Comparison of ENCODE assay signal across 5 cellular contexts in the genomic region with DNA sequence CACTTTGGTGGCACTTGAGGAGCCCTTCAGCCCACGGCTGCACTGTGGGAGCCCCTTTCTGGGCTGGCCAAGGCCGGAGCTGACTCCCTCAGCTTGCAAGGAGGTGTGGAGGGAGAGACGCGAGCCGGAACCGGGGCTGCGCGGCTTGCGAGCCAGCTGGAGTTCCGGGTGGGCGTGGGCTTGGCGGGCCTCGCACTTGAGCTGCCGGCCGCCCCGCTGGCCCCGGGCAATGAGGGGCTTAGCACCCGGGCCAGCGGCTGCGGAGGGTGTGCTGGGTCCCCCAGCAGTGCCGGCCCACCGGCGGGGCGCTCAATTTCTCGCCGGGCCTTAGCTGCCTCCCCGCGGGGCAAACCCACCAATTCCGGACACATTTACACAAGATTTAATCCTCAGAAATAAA.
A peak's percentile ranks its signal among the peaks of the same experiment; 100 is the strongest.
DNase-seq lines count a peak whose midpoint lies in the region; ATAC-seq, FAIRE-seq and TF ChIP-seq lines count a peak whose summit lies in the region.
"Not testable (repeated sequence)": the region's sequence is repeated elsewhere in the genome, so short reads cannot be mapped to it uniquely, and the experiment has no call there.

No MANE protein-coding gene starts in this region.

- CTCF ChIA-PET in K562 (lab: Yijun Ruan, JAX; ENCODE audit: low intra/inter-chr PET ratio): not testable (repeated sequence)

- in situ Hi-C loops in K562 (cut with MboI): not testable (repeated sequence)

- not testable (repeated sequence) for H3K4me2 ChIP-seq in K562 (ENCODE audit: insufficient read depth, low read length)

- FAIRE-seq in K562 (lab: Jason Lieb, UNC): not testable (repeated sequence)

- peak; percentile 48; the same call in 2 of the 3 replicates for ATAC-seq in K562

- H3K36me3 ChIP-seq in K562 (ENCODE audit: control insufficient read depth, insufficient read depth, low read length); testis (ENCODE audit: low read depth, missing control alignments): not testable (repeated sequence)

- H3K9me3 ChIP-seq in K562 (replicated peaks; ENCODE audit: control insufficient read depth, insufficient read depth, low read depth, low read length); testis: not testable (repeated sequence)

- not testable (repeated sequence) for TF ChIP-seq POLR2A in K562 (conservative IDR thresholded peaks at IDR 0.05); testis (IDR thresholded peaks at IDR 0.05)

- not testable (repeated sequence) for H3K9ac ChIP-seq in K562 (ENCODE audit: insufficient read depth in 1 of 2, low read depth in 2 of 2, low read length in 2 of 2)

- BruUV-seq in K562 (replicated peaks; lab: Mats Ljungman, UMichigan): TSS peak; percentile 47

- H3K9me1 ChIP-seq in K562 (ENCODE audit: control insufficient read depth, insufficient read depth, low read length): not testable (repeated sequence)

- H2AFZ ChIP-seq in K562 (ENCODE audit: low read depth, low read length): 0 out of 2 replicates have a peak overlapping the region, but pooled peaks have one; percentile 12

- not testable (repeated sequence) for H3K79me2 ChIP-seq in K562 (ENCODE audit: control insufficient read depth, insufficient read depth, low read length)

- TF ChIP-seq CTCF in K562 (IDR thresholded peaks at IDR 0.05 in 2 of 3, conservative IDR thresholded peaks at IDR 0.05 in 1 of 3; ENCODE audit: insufficient read depth in 2 of 3, low read depth in 1 of 3, low read length in 3 of 3); testis (IDR thresholded peaks at IDR 0.05): not testable (repeated sequence)

- not testable (repeated sequence) for TF ChIP-seq EP300 in K562 (IDR thresholded peaks at IDR 0.05; ENCODE audit: low read length)

- DNase-seq in Daoy (ENCODE audit: low read depth): peak; percentile 3
- peak; percentile 23 for DNase-seq in NCI-H146 (lab: John Stamatoyannopoulos, UW)
- peak; percentile 10 for DNase-seq in NCI-H510A (lab: John Stamatoyannopoulos, UW)
- not testable (repeated sequence) for DNase-seq in K562 (ENCODE audit: extremely low read depth in 1 of 4, low spot score in 3 of 4); testis

- H3K4me3 ChIP-seq in K562: not testable (repeated sequence)
- peak overlapping the region; percentile 34 to 51 for H3K4me3 ChIP-seq in testis

- not testable (repeated sequence) for TF ChIP-seq RAD21 in K562 (CRISPR knock-in tag; conservative IDR thresholded peaks at IDR 0.05 in 1 of 2, IDR thresholded peaks at IDR 0.05 in 1 of 2)

- 15% methylated on average over 7 of the region's 29 CpGs for WGBS in K562 (ENCODE audit: insufficient coverage, low coverage, missing lambda C conversion rate)
- 85 to 91% methylated on average over 8 to 25 of the region's 29 CpGs for WGBS in testis, 2 donors

- not testable (repeated sequence) for H3K4me1 ChIP-seq in K562 (replicated peaks in 1 of 2; ENCODE audit: control insufficient read depth in 2 of 2, insufficient read depth in 2 of 2, low read length in 2 of 2); testis

- intact Hi-C loops in K562 (cut with micrococcal nuclease): loop anchor here (10.0 kb wide), 1 partner anchor 143 kb away; no protein-coding TSS in a partner anchor
- intact Hi-C loops in testis (cut with DNase I; ENCODE audit: low total_unique reads): not testable (repeated sequence)

- not testable (repeated sequence) for H4K20me1 ChIP-seq in K562 (replicated peaks; ENCODE audit: control insufficient read depth, insufficient read depth, low read length)

- POLR2A ChIA-PET in K562 (lab: Yijun Ruan, JAX): not testable (repeated sequence)

- H3K27me3 ChIP-seq in K562 (ENCODE audit: control insufficient read depth in 2 of 2, insufficient read depth in 2 of 2, low read length in 2 of 2); testis: not testable (repeated sequence)

- not testable (repeated sequence) for H3K27ac ChIP-seq in K562 (ENCODE audit: extremely low read depth, low read depth, low read length); testis

TF ChIP-seq in K562, 482 proteins besides CTCF, POLR2A, EP300 and RAD21:
- 0 out of 2 replicates have a peak, but pooled peaks have one; percentile 16 for TF ChIP-seq POLR2G (IDR thresholded peaks at IDR 0.05; ENCODE audit: low read depth, low read length)
